Comparison of ENCODE assay signal across 7 cellular contexts in genomic region chr1:80579055-80579454, GRCh38.
"Had no signal": no experiment of that assay in that cellular context is flagged by ENCODE, and none has a peak within 500 bp of the region (broad histone marks: within the 10 kb centered on the region; RNA-seq: fewer than 3 reads in every experiment).

No MANE protein-coding gene starts in this region.

- H3K27ac ChIP-seq: HL-60, KMS-11 had no signal

- H2AFZ ChIP-seq: GM23338 had no signal

- DNase-seq: H9, HCEC 1CT, HFFc6, KBM-7 had no signal

- H3K4me3 ChIP-seq: GM23338 had no signal

- H3K4me2 ChIP-seq: GM23338, KMS-11 had no signal

- H3K9ac ChIP-seq: KMS-11 had no signal
